ENCODE assay signal across 15 cellular contexts in the genomic region with DNA sequence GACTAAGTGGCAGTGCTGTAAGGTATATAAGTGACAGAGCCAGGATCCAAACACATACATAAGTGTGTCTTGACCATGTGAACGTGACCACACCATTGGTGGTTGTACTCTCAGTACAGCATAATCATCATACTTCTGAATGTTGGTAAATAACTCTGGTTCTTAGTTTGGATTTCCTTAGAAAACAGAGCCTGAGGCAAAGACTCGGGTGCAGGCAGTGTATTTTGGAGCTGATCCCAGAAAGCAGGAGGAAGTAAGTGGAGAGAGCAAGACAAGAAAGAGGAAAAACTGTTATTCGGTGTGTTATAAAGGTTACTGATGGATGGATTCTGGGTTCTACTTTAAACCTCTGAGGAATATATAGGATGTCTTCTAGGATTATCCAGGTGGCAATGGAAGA.
"Had no signal": no experiment of that assay in that cellular context is flagged by ENCODE, and none has a peak within 500 bp of the region (broad histone marks: within the 10 kb centered on the region; RNA-seq: fewer than 3 reads in every experiment).

No MANE protein-coding gene starts in this region.

- H3K27ac Mint-ChIP-seq: activated naive CD4-positive, alpha-beta T cell treated with anti-CD3 and anti-CD28 coated beads, Interleukin-2, amount 50 U/mL, for 72 hours; naive thymus-derived CD4-positive, alpha-beta T cell; T-helper 17 cell had no signal

- H3K36me3 Mint-ChIP-seq: activated naive CD4-positive, alpha-beta T cell treated with anti-CD3 and anti-CD28 coated beads, Interleukin-2, amount 50 U/mL, for 72 hours had no signal

- H3K4me3 Mint-ChIP-seq: naive thymus-derived CD4-positive, alpha-beta T cell; T-helper 17 cell had no signal

- H3K27ac ChIP-seq: epithelial cell of prostate, transverse colon had no signal

- H3K27me3 ChIP-seq: transverse colon had no signal

- H3K4me1 Mint-ChIP-seq: naive thymus-derived CD4-positive, alpha-beta T cell; T-helper 17 cell had no signal

- H3K36me3 ChIP-seq: transverse colon had no signal

- H3K9me3 ChIP-seq: transverse colon had no signal

- DNase-seq: activated CD4-positive, CD25-positive, alpha-beta regulatory T cell; activated effector memory CD4-positive, alpha-beta T cell treated with Interleukin-2 at 50 U/mL for 16 hours; activated T-cell treated with anti-CD3 and anti-CD28 coated beads, Interleukin-2, amount 50 U/mL, for 1 hour; amygdala; hippocampal formation; naive thymus-derived CD4-positive, alpha-beta T cell; posterior cingulate gyrus; stimulated activated CD4-positive, alpha-beta T cell treated with anti-CD3 and anti-CD28 coated beads, Interleukin-2, amount 100 ng/mL, for 24 hours; stimulated activated naive CD4-positive, alpha-beta T cell; substantia nigra; T-helper 17 cell; transverse colon had no signal

- H3K4me1 ChIP-seq: transverse colon had no signal

- ATAC-seq: activated naive CD4-positive, alpha-beta T cell treated with anti-CD3 and anti-CD28 coated beads, Interleukin-2, amount 50 U/mL, for 72 hours; sciatic nerve; T-helper 17 cell had no signal

- H3K4me3 ChIP-seq: transverse colon had no signal
